21 cellular contexts compared by ENCODE assay signal in the genomic region with DNA sequence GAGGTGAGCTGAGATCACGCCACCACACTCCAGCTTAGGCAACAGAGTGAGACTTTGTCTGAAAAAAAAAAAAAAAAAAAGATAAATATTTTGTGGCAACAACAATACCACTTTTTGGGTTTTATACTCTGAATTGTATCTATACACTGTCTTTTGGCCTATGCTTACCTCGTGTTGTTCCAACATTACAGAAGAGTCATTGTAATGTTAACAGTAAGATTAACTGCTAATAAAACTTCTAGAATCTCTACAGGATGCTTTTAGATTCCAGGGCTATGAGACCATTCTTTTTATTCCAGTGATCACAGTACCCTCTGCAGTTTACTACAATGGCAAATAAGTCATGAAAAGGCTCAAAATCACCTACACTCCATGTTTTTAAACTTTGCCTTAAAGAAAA. TPM values are rescaled to one million over a fixed set of nuclear protein-coding genes. Genes with fewer than 3 reads are reported as not detected.
DNase-seq lines count a peak whose midpoint lies in the region; ATAC-seq and TF ChIP-seq lines count a peak whose summit lies in the region.
"Had no signal": no experiment of that assay in that cellular context is flagged by ENCODE, and none has a peak within 500 bp of the region (broad histone marks: within the 10 kb centered on the region; RNA-seq: fewer than 3 reads in every experiment).

No MANE protein-coding gene starts in this region.

- H3K9me3 ChIP-seq in gastroesophageal sphincter, result no peaks in the 10 kb centered on the region
- no peaks in the 10 kb centered on the region for H3K9me3 ChIP-seq in stomach

- ATAC-seq in gastroesophageal sphincter (no peak), GM18505 (IDR thresholded peaks at IDR 0.05; ENCODE audit: unreplicated experiment) (no peak)
- ATAC-seq in effector memory CD8-positive, alpha-beta T cell (replicated peaks), result no peak
- ATAC-seq: Panc1, SK-N-SH treated with all-trans-retinoic acid at 6 μM for 48 hours had no signal

- 0 to 65% methylated on average over 1 to 2 of the region's 2 CpGs for WGBS in gastroesophageal sphincter (ENCODE audit: low coverage in 1 of 2), 2 donors
- 77 to 87% (median 81%) methylated on average over 2 of the region's 2 CpGs for WGBS in stomach, 5 donors

- H3K27ac Mint-ChIP-seq in effector memory CD8-positive, alpha-beta T cell, result no peak overlapping the region

- TF ChIP-seq POLR2A in gastroesophageal sphincter (IDR thresholded peaks at IDR 0.05), result no peak
- TF ChIP-seq POLR2A in stomach (IDR thresholded peaks at IDR 0.05), result no peak
- no peak for TF ChIP-seq POLR2A in GM18505 (IDR thresholded peaks at IDR 0.05; ENCODE audit: borderline replicate concordance, extremely low read depth, insufficient read depth, insufficient read length)

- H3K36me3 ChIP-seq in gastroesophageal sphincter, result peaks cover 0 to 56% of the 10 kb centered on the region in 2 donors
- H3K36me3 ChIP-seq in stomach, result peaks cover 0 to 49% (median 42%) of the 10 kb centered on the region in 4 donors

- peaks cover 2% of the 10 kb centered on the region for H3K36me3 Mint-ChIP-seq in effector memory CD8-positive, alpha-beta T cell (ENCODE audit: insufficient read depth)
- H3K36me3 Mint-ChIP-seq: CD4-positive, alpha-beta memory T cell had no signal

- intact Hi-C loops in stomach (cut with DNase I; ENCODE audit: low total_unique reads), result no loop called here

- H3K27me3 ChIP-seq in gastroesophageal sphincter, result no peaks in the 10 kb centered on the region
- H3K27me3 ChIP-seq in stomach, result no peaks in the 10 kb centered on the region

- peaks cover 2 to 43% (median 9%) of the 10 kb centered on the region in 3 donors for H3K4me1 ChIP-seq in gastroesophageal sphincter
- peaks cover 0 to 19% (median 7%) of the 10 kb centered on the region in 4 donors for H3K4me1 ChIP-seq in stomach

- H3K27ac ChIP-seq in gastroesophageal sphincter (peak overlapping the region; percentile 63 to 82 (median 78)), stomach (peak overlapping the region in 4 of 5 donors; percentile 32 to 86 (median 54))

- peak; percentile 62 for DNase-seq in COLO829 (ENCODE audit: low spot score)
- DNase-seq in SK-MEL-5 (ENCODE audit: low read depth, low spot score), result peak; percentile 94
- no peak for DNase-seq in stomach
- no peak for DNase-seq in C1 segment of cervical spinal cord (lab: John Stamatoyannopoulos, UW)
- no peak for DNase-seq in effector memory CD8-positive, alpha-beta T cell
- DNase-seq: CD4-positive, alpha-beta memory T cell; DND-41; GOT3; KG1; NCI-H1092 treated with DMSO at 0.1 percent for 48 hours; NCI-H146; NCI-H2029 treated with DMSO at 0.1 percent for 48 hours; NCI-H2171; NCI-H345; NCI-H524; NCI-H774; NK-92 treated with Interleukin-12 subunit alpha and Interleukin-12 subunit beta, amount 100 ng/mL, for 24 hours had no signal

- TF ChIP-seq CTCF in gastroesophageal sphincter (IDR thresholded peaks at IDR 0.05) (no peak), stomach (IDR thresholded peaks at IDR 0.05) (no peak)

- in situ Hi-C loops in SK-MEL-5 (cut with HindIII; ENCODE audit: low pct_unique_long_range_greater_than_20kb, low sequenced_read_pairs), result no loop called here

- TF ChIP-seq EP300 in gastroesophageal sphincter (IDR thresholded peaks at IDR 0.05) (no peak), stomach (IDR thresholded peaks at IDR 0.05) (no peak)

- no peaks in the 10 kb centered on the region for H3K9me3 Mint-ChIP-seq in effector memory CD8-positive, alpha-beta T cell
- H3K9me3 Mint-ChIP-seq: CD4-positive, alpha-beta memory T cell had no signal

- H3K27me3 Mint-ChIP-seq in effector memory CD8-positive, alpha-beta T cell, result no peaks in the 10 kb centered on the region
- H3K27me3 Mint-ChIP-seq: CD4-positive, alpha-beta memory T cell had no signal

- H3K4me3 ChIP-seq in gastroesophageal sphincter (no peak overlapping the region), stomach (no peak overlapping the region)

- no peak overlapping the region for H3K4me3 Mint-ChIP-seq in effector memory CD8-positive, alpha-beta T cell
- H3K4me3 Mint-ChIP-seq: CD4-positive, alpha-beta memory T cell had no signal

- H3K4me1 Mint-ChIP-seq in effector memory CD8-positive, alpha-beta T cell (ENCODE audit: low read depth in 2 of 2), result peaks cover 0 to 3% of the 10 kb centered on the region in 2 donors

RNA-seq across cellular contexts. Expression of a gene that starts 11.6 kb away (rescaled TPM):
- 74.7 and 77.1 TPM in 2 replicates for total RNA-seq in SK-MEL-5 (2014; rRNA removed; shearing (Covaris generic))
- 65.9 and 80.2 TPM in 2 replicates for polyA plus RNA-seq in SK-MEL-5 (2015; cell fraction: cytosol; rRNA removed)
- 175 and 204 TPM in 2 replicates for polyA plus RNA-seq in SK-MEL-5 (2015; cell fraction: nucleus; rRNA removed)
- total RNA-seq in gastroesophageal sphincter, result 10 to 100 TPM; 16.0 to 40.0 (median 20.7) TPM
- 10 to 100 TPM in 3 of 5 donors, 1 to 10 TPM in 2; 2.0 to 50.2 (median 10.7) TPM for total RNA-seq in stomach
- polyA plus RNA-seq in stomach, result 1 to 10 TPM; 3.5 to 5.7 (median 4.9) TPM

Comparison
In these comparisons a context has a peak if more than half of its experiments do, and no peak if none do; other contexts are left out.
1. DNase-seq: peak in COLO829 (single experiment) and SK-MEL-5 (single experiment); none in stomach (single experiment), C1 segment of cervical spinal cord (0 of 14) and effector memory CD8-positive, alpha-beta T cell (0 of 3).